Comparison of ENCODE assay signal across 1 cellular context in the genomic region with DNA sequence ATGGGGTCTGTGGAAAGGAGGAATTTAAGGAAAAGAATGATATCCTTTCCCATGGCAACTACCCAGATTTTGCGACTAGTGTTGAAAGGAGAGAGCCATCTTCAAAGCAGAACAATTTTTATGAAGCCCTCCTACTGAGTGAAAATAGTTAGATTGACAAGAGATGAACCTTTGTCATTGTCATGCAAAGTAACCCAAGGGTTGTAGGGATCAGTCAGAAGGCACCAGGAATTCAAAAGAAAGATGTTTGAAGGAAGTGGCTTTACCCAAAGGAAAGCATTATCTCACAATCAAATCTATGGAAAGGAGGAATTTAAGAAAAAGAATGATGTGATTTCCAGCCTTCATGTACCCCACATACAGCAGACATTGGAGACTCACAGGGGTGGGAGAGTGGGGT.
TF ChIP-seq lines count a peak whose summit lies in the region.

No MANE protein-coding gene starts in this region.

TF ChIP-seq in neural cell, 6 proteins besides CTCF, POLR2A, EP300 and RAD21 (continued from another document):
- TF ChIP-seq EZH2 (IDR thresholded peaks at IDR 0.05; ENCODE audit: borderline replicate concordance, insufficient read depth, low read length, poor library complexity, severe bottlenecking), result no peak
